ENCODE assay signal across 26 cellular contexts in the genomic region with DNA sequence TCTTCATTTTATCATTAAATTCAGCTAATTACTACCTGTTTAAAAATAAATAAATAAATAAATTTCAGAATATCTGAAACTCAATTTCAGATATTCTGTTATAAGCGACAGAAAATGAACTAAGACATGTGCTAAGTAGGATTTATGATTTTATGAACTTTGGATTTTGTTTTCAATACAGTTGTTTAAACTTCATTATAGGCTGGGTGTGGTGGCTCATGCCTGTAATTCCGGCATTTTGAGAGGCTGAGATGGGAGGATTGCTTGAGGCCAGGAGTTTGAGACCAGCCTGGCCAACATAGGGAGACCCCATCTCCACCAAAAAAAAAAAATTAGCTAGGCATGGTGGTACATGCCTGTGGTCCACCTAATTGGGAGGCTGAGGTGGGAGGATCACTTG.
"Had no signal": no experiment of that assay in that cellular context is flagged by ENCODE, and none has a peak within 500 bp of the region (broad histone marks: within the 10 kb centered on the region; RNA-seq: fewer than 3 reads in every experiment).

No MANE protein-coding gene starts in this region.

- H3K4me3 ChIP-seq: left lung, lower lobe of right lung, neural progenitor cell, ovary, right atrium auricular region, skin epidermis, tibial nerve, uterus had no signal

- ATAC-seq: left cardiac atrium; left lung; lower lobe of right lung; natural killer cell; sciatic nerve; stimulated activated memory B cell treated with anti-CD40 and anti-IgM and Interleukin-4, amounts not matched to agents 10 μg/mL and 1 μg/mL and 100 μg/mL, for 72 hours; stimulated activated naive CD8-positive, alpha-beta T cell treated with anti-CD3 and anti-CD28 coated beads, Interleukin-15, amount 100 ng/mL, for 72 hours had no signal

- H3K27ac ChIP-seq: left lung, lower lobe of right lung, neural progenitor cell, neutrophil, ovary, right atrium auricular region, skin epidermis, tibial nerve, uterus had no signal

- H3K9ac ChIP-seq: neural progenitor cell had no signal

- DNase-seq: islet precursor cell; kidney glomerular epithelial cell; left cardiac atrium; left lung; lower lobe of right lung; mammary epithelial cell; mesenchymal stem cell; naive B cell; natural killer cell; nephron progenitor cell; ovary; stimulated activated CD4-positive, alpha-beta T cell treated with anti-CD3 and anti-CD28 coated beads, Interleukin-1b, Interleukin-23, amount 100 ng/mL, for 48 hours; stimulated activated CD4-positive, alpha-beta T cell treated with anti-CD3 and anti-CD28 coated beads, Interleukin-2, amount 100 ng/mL, for 48 hours; stimulated activated CD4-positive, alpha-beta T cell treated with anti-CD3 and anti-CD28 coated beads, Interleukin-4, amount 100 ng/mL, for 4 hours; stimulated activated CD8-positive, alpha-beta memory T cell treated with anti-CD3 and anti-CD28 coated beads, Interleukin-4, amount 100 ng/mL, for 48 hours; stimulated activated naive CD4-positive, alpha-beta T cell treated with Interleukin-2 at 50 U/mL for 16 hours; stimulated activated naive CD8-positive, alpha-beta T cell treated with anti-CD3 and anti-CD28 coated beads, Interleukin-15, amount 100 ng/mL, for 72 hours; substantia nigra; uterus had no signal

- H3K27me3 ChIP-seq: left lung, neural progenitor cell, neutrophil, ovary, right atrium auricular region, tibial nerve, uterus had no signal

- H3K36me3 ChIP-seq: lower lobe of right lung, neural progenitor cell, neutrophil, ovary, uterus had no signal

- H3K9me3 ChIP-seq: left lung, lower lobe of right lung, neutrophil, ovary, right atrium auricular region, tibial nerve, uterus had no signal

- H3K4me1 ChIP-seq: left lung, lower lobe of right lung, neural progenitor cell, right atrium auricular region, tibial nerve, uterus had no signal
